ENCODE assay signal across 8 cellular contexts in the genomic region with DNA sequence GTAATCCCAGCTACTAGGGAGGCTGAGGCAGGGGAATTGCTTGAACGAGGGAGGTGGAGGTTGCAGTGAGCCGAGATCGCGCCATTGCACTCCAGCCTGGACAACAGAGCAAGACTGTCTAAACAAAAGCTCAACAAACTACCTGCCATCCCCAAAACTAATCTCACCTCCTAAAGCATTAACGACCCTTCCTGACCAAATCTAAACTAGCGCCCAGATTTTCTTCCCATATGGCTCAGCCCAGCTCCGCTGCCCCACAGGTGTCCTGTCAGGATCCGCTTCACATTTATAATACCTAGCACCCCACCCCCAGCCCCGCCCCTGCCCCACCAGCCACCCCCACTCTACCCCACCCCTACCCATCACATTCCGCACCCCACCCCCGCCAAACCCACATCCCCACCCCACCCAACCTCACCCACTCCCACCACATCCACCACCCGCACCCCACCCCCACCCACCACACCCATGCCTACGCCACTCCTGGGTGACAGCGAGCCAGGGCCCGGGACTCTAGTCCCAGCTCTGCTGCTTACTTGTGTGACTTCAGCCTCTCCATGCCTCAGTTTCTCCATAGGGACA. TPM values are rescaled to one million over a fixed set of nuclear protein-coding genes. Genes with fewer than 3 reads are reported as not detected.
DNase-seq lines count a peak whose midpoint lies in the region; ATAC-seq, FAIRE-seq and TF ChIP-seq lines count a peak whose summit lies in the region.

No MANE protein-coding gene starts in this region.

- no peaks in the 10 kb centered on the region for H3K9me2 ChIP-seq in DOHH2 (replicated peaks; ENCODE audit: control insufficient read depth, low read length)

- H3K9ac ChIP-seq in OCI-LY3 (ENCODE audit: low read length) (peak overlapping the region; percentile 80), liver (ENCODE audit: low read depth in 1 of 2, low read length in 2 of 2) (peak overlapping the region; percentile 70 to 82)

- H3K79me2 ChIP-seq in DOHH2 (ENCODE audit: control insufficient read depth, low read length) (peaks cover 40% of the 10 kb centered on the region), OCI-LY3 (ENCODE audit: low read length) (peaks cover 56% of the 10 kb centered on the region)

- intact Hi-C loops in body of pancreas (cut with DNase I): loop anchor here (5.0 kb wide), 1 partner anchor 102 kb away; no protein-coding TSS in a partner anchor

- TF ChIP-seq EP300 in tibial nerve (IDR thresholded peaks at IDR 0.05): no peak

- H3K9me3 ChIP-seq in DOHH2 (ENCODE audit: control insufficient read depth, insufficient read depth, low read length) (no peaks in the 10 kb centered on the region), OCI-LY3 (ENCODE audit: insufficient read depth, low read length) (no peaks in the 10 kb centered on the region), body of pancreas (no peaks in the 10 kb centered on the region), liver (ENCODE audit: control insufficient read depth in 4 of 4, low read length in 3 of 4) (no peaks in the 10 kb centered on the region), tibial nerve (no peaks in the 10 kb centered on the region)

- WGBS in body of pancreas, 2 donors: 15 to 19% methylated on average over 11 to 12 of the region's 15 CpGs
- WGBS in liver: 38% methylated on average over 15 of the region's 15 CpGs
- 28 to 33% methylated on average over 11 to 15 of the region's 15 CpGs for WGBS in tibial nerve, 2 donors

- TF ChIP-seq RAD21 in liver (IDR thresholded peaks at IDR 0.05): no peak

- TF ChIP-seq CTCF in DOHH2 (IDR thresholded peaks at IDR 0.05; ENCODE audit: low read depth, low read length, poor library complexity, severe bottlenecking) (no peak), OCI-LY3 (IDR thresholded peaks at IDR 0.05; ENCODE audit: low read depth, low read length) (no peak), body of pancreas (IDR thresholded peaks at IDR 0.05) (no peak), liver (IDR thresholded peaks at IDR 0.05; ENCODE audit: low read depth, low read length, missing input control) (no peak), tibial nerve (IDR thresholded peaks at IDR 0.05) (no peak)

- TF ChIP-seq POLR2A in body of pancreas (IDR thresholded peaks at IDR 0.05) (peak in 2 of 3 donors; percentile 33 to 38), tibial nerve (IDR thresholded peaks at IDR 0.05) (no peak)

- H3K4me1 ChIP-seq in DOHH2 (ENCODE audit: control insufficient read depth, low read length) (peaks cover 26% of the 10 kb centered on the region), OCI-LY3 (ENCODE audit: low read length) (peaks cover 11% of the 10 kb centered on the region), body of pancreas (peaks cover 42% of the 10 kb centered on the region), liver (ENCODE audit: control insufficient read depth in 4 of 4, insufficient read depth in 4 of 4, low read length in 3 of 4) (peaks cover 22 to 62% (median 54%) of the 10 kb centered on the region in 4 donors), tibial nerve (peaks cover 0 to 60% (median 25%) of the 10 kb centered on the region in 4 donors)

- no peaks in the 10 kb centered on the region for H3K27me3 ChIP-seq in DOHH2 (ENCODE audit: control insufficient read depth, low read length)
- H3K27me3 ChIP-seq in OCI-LY3 (ENCODE audit: low read depth, low read length): no peaks in the 10 kb centered on the region
- H3K27me3 ChIP-seq in body of pancreas: no peaks in the 10 kb centered on the region
- no peaks in the 10 kb centered on the region for H3K27me3 ChIP-seq in liver (ENCODE audit: control insufficient read depth in 4 of 4, insufficient read depth in 4 of 4, low read length in 3 of 4)
- H3K27me3 ChIP-seq in tibial nerve: no peaks in the 10 kb centered on the region

- peak overlapping the region; percentile 94 for H3K4me3 ChIP-seq in DOHH2 (ENCODE audit: low read length)
- peak overlapping the region; percentile 79 for H3K4me3 ChIP-seq in OCI-LY3 (ENCODE audit: low read length)
- H3K4me3 ChIP-seq in body of pancreas: peak overlapping the region; percentile 44 to 98
- peak overlapping the region; percentile 60 to 97 (median 78) for H3K4me3 ChIP-seq in liver (ENCODE audit: low read depth in 1 of 3, low read length in 3 of 3)
- H3K4me3 ChIP-seq in tibial nerve: peak overlapping the region; percentile 88 to 99 (median 99)

- no peak for FAIRE-seq in HTR-8/SVneo (lab: Jason Lieb, UNC)

- H4K20me1 ChIP-seq in DOHH2 (ENCODE audit: control insufficient read depth, insufficient read depth, low read depth, low read length) (peaks cover 5% of the 10 kb centered on the region; the same call in 1 of the 2 replicates), OCI-LY3 (ENCODE audit: insufficient read depth, low read length) (peaks cover 4% of the 10 kb centered on the region; the same call in 1 of the 2 replicates)

- H3K4me2 ChIP-seq in DOHH2 (ENCODE audit: low read length): peak overlapping the region; percentile 81
- peak overlapping the region; percentile 86 for H3K4me2 ChIP-seq in OCI-LY3 (ENCODE audit: low read length)

- H3K36me3 ChIP-seq in DOHH2 (ENCODE audit: control insufficient read depth, low read length) (peaks cover 4% of the 10 kb centered on the region), OCI-LY3 (replicated peaks; ENCODE audit: low read depth, low read length) (peaks cover 2% of the 10 kb centered on the region), body of pancreas (replicated peaks in 1 of 2; ENCODE audit: insufficient read depth in 1 of 2, low read depth in 2 of 2) (no peaks in the 10 kb centered on the region), liver (ENCODE audit: control insufficient read depth in 4 of 4, insufficient read depth in 3 of 4, low read depth in 1 of 4, low read length in 3 of 4) (no peaks in the 10 kb centered on the region), tibial nerve (no peaks in the 10 kb centered on the region)

- H3K27ac ChIP-seq in DOHH2 (ENCODE audit: low read depth, low read length) (peak overlapping the region; percentile 63), OCI-LY3 (ENCODE audit: low read length) (peak overlapping the region; percentile 47), body of pancreas (peak overlapping the region; percentile 72 to 95 (median 92)), liver (ENCODE audit: low read depth in 1 of 2, low read length in 2 of 2) (peak overlapping the region; percentile 98 to 99), tibial nerve (peak overlapping the region; percentile 94 to 99 (median 96))

- peaks cover 4% of the 10 kb centered on the region; the same call in 1 of the 2 replicates for H3F3A ChIP-seq in DOHH2 (ENCODE audit: control insufficient read depth, insufficient read depth)

- DNase-seq in body of pancreas (peak in 2 of 4 donors; percentile 35 to 38), tibial nerve (ENCODE audit: low spot score in 2 of 2) (no peak), HTR-8/SVneo (ENCODE audit: insufficient read length, low spot score) (no peak), glomerular visceral epithelial cell (ENCODE audit: extremely low spot score) (no peak)

- peak overlapping the region; percentile 49 for H2AFZ ChIP-seq in OCI-LY3 (ENCODE audit: low read depth, low read length)

- peak; percentile 11 for ATAC-seq in GM21723 (IDR thresholded peaks at IDR 0.05; ENCODE audit: unreplicated experiment)
- ATAC-seq in body of pancreas: peak; percentile 36

TF ChIP-seq in liver, 16 proteins besides CTCF, POLR2A, EP300 and RAD21 (continues in another document):
- TF ChIP-seq RXRA (IDR thresholded peaks at IDR 0.05) (no peak), HNF4A (conservative IDR thresholded peaks at IDR 0.05) (no peak), TAF1 (conservative IDR thresholded peaks at IDR 0.05) (no peak), HNF4G (IDR thresholded peaks at IDR 0.05) (no peak), YY1 (IDR thresholded peaks at IDR 0.05) (no peak), SP1 (IDR thresholded peaks at IDR 0.05) (no peak), JUND (IDR thresholded peaks at IDR 0.05) (no peak), GABPA (IDR thresholded peaks at IDR 0.05 in 1 of 2, conservative IDR thresholded peaks at IDR 0.05 in 1 of 2) (no peak), FOXA2 (IDR thresholded peaks at IDR 0.05) (no peak), NR2F2 (IDR thresholded peaks at IDR 0.05) (no peak), FOXA1 (IDR thresholded peaks at IDR 0.05) (no peak)
- TF ChIP-seq, protein P1, sequence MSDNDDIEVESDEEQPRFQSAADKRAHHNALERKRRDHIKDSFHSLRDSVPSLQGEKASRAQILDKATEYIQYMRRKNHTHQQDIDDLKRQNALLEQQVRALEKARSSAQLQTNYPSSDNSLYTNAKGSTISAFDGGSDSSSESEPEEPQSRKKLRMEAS (IDR thresholded peaks at IDR 0.05): no peak
- TF ChIP-seq, protein P2, sequence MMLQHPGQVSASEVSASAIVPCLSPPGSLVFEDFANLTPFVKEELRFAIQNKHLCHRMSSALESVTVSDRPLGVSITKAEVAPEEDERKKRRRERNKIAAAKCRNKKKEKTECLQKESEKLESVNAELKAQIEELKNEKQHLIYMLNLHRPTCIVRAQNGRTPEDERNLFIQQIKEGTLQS (IDR thresholded peaks at IDR 0.05): no peak

RNA-seq across cellular contexts. Expression of a gene that starts 0.6 kb away (rescaled TPM):
- total RNA-seq in body of pancreas (10 to 100 TPM; 18.2 to 23.7 TPM), liver (10 to 100 TPM; 21.2 to 82.8 TPM), tibial nerve (10 to 100 TPM; 52.5 to 71.6 (median 56.7) TPM)
- polyA plus RNA-seq in liver: 10 to 100 TPM; 37.6 to 42.6 TPM

RNA-seq across cellular contexts. Expression of a gene that starts 49.2 kb away (rescaled TPM):
- total RNA-seq in body of pancreas (10 to 100 TPM; 13.5 to 16.5 TPM), liver (10 to 100 TPM in 1 of 2 donors, 1 to 10 TPM in 1; 2.9 to 15.1 TPM), tibial nerve (100 to 1,000 TPM in 2 of 4 donors, 10 to 100 TPM in 2; 52.2 to 119 (median 89.0) TPM)
- polyA plus RNA-seq in liver: 10 to 100 TPM in 1 of 2 donors, 1 to 10 TPM in 1; 5.0 to 12.8 TPM

Comparison
In these comparisons a context has a peak if more than half of its experiments do, and no peak if none do; other contexts are left out.
1. H3K27ac ChIP-seq: peak in every context shown above with its lines; median percentile 98 in liver; 96 in tibial nerve; 92 in body of pancreas; 63 in DOHH2; 47 in OCI-LY3.
2. POLR2A ChIP-seq: peak in body of pancreas (2 of 3); none in tibial nerve (0 of 2).
3. Peak in every context shown above with its lines, with median percentiles within 50 percentile points of each other: H3K4me3 ChIP-seq.